Comparison of ENCODE assay signal across 1 cellular context in genomic region chr12:123532808-123533649, GRCh38.
TF ChIP-seq lines count a peak whose summit lies in the region.

No MANE protein-coding gene starts in this region.

TF ChIP-seq in HepG2, 621 proteins besides CTCF, POLR2A, EP300 and RAD21 (continued from another document and continues in another):
- TF ChIP-seq PREB (CRISPR knock-in tag; IDR thresholded peaks at IDR 0.05) (0 out of 2 replicates have a peak, but pooled peaks have one; percentile 60), ZNF362 (CRISPR knock-in tag; IDR thresholded peaks at IDR 0.05; ENCODE audit: borderline replicate concordance) (no peak; the same call in 1 of the 2 replicates), ZFP90 (CRISPR knock-in tag; IDR thresholded peaks at IDR 0.05; ENCODE audit: borderline replicate concordance) (peak; percentile 72), ZNF564 (CRISPR knock-in tag; IDR thresholded peaks at IDR 0.05) (peak; percentile 75), ZBTB3 (CRISPR knock-in tag; IDR thresholded peaks at IDR 0.05; ENCODE audit: borderline replicate concordance, low read depth) (no peak), ZNF879 (CRISPR knock-in tag; IDR thresholded peaks at IDR 0.05) (peak; percentile 55; the same call in 1 of the 2 replicates), GMEB1 (CRISPR knock-in tag; IDR thresholded peaks at IDR 0.05; ENCODE audit: borderline replicate concordance) (no peak; the same call in 1 of the 2 replicates), THAP11 (CRISPR knock-in tag; IDR thresholded peaks at IDR 0.05) (peak; percentile 50), NFRKB (IDR thresholded peaks at IDR 0.05) (no peak), BCL6 (CRISPR knock-in tag; IDR thresholded peaks at IDR 0.05) (peak; percentile 16; the same call in 1 of the 2 replicates), BHLHE40 (IDR thresholded peaks at IDR 0.05; ENCODE audit: low read length) (no peak), ZFP1 (CRISPR knock-in tag; IDR thresholded peaks at IDR 0.05) (no peak), ERF (CRISPR knock-in tag; IDR thresholded peaks at IDR 0.05) (peak; percentile 52; the same call in 1 of the 2 replicates), ZNF784 (CRISPR knock-in tag; IDR thresholded peaks at IDR 0.05; ENCODE audit: borderline replicate concordance) (peak; percentile 78), ZNF382 (CRISPR knock-in tag; IDR thresholded peaks at IDR 0.05; ENCODE audit: borderline replicate concordance) (no peak), KDM4B (CRISPR knock-in tag; IDR thresholded peaks at IDR 0.05) (no peak), MTA3 (CRISPR knock-in tag; IDR thresholded peaks at IDR 0.05) (no peak), ZNF431 (CRISPR knock-in tag; IDR thresholded peaks at IDR 0.05; ENCODE audit: borderline replicate concordance, low read depth) (peak; percentile 78; the same call in 1 of the 2 replicates), ZNF839 (CRISPR knock-in tag; IDR thresholded peaks at IDR 0.05; ENCODE audit: borderline replicate concordance) (peak; percentile 58; the same call in 1 of the 2 replicates), ZBTB7B (CRISPR knock-in tag; IDR thresholded peaks at IDR 0.05) (0 out of 2 replicates have a peak, but pooled peaks have one; percentile 30), SOX13 (IDR thresholded peaks at IDR 0.05) (no peak; the same call in 1 of the 2 replicates), SOX13 (CRISPR knock-in tag; conservative IDR thresholded peaks at IDR 0.05 in 1 of 2, IDR thresholded peaks at IDR 0.05 in 1 of 2) (no peak), ZNF367 (CRISPR knock-in tag; IDR thresholded peaks at IDR 0.05; ENCODE audit: borderline replicate concordance) (no peak), GPN1 (CRISPR knock-in tag; IDR thresholded peaks at IDR 0.05; ENCODE audit: borderline replicate concordance) (no peak), NFAT5 (CRISPR knock-in tag; IDR thresholded peaks at IDR 0.05) (peak; percentile 83), EEA1 (CRISPR knock-in tag; IDR thresholded peaks at IDR 0.05; ENCODE audit: borderline replicate concordance) (0 out of 2 replicates have a peak, but pooled peaks have one; percentile 57), WIZ (CRISPR knock-in tag; IDR thresholded peaks at IDR 0.05) (peak; percentile 63; the same call in 1 of the 2 replicates), MYPOP (CRISPR knock-in tag; IDR thresholded peaks at IDR 0.05) (no peak), ZNF577 (CRISPR knock-in tag; IDR thresholded peaks at IDR 0.05; ENCODE audit: borderline replicate concordance, low read depth) (no peak), SP2 (CRISPR knock-in tag; IDR thresholded peaks at IDR 0.05) (peak; percentile 47; the same call in 1 of the 2 replicates), RBM39 (IDR thresholded peaks at IDR 0.05; ENCODE audit: low read depth, low read length, poor library complexity, severe bottlenecking) (peak; percentile 39), DBP (CRISPR knock-in tag; IDR thresholded peaks at IDR 0.05; ENCODE audit: not compliant biosample characterization) (no peak), ATF4 (CRISPR knock-in tag; IDR thresholded peaks at IDR 0.05) (no peak), PBX2 (CRISPR knock-in tag; IDR thresholded peaks at IDR 0.05) (no peak), ZNF234 (CRISPR knock-in tag; conservative IDR thresholded peaks at IDR 0.05) (peak; percentile 92), ZNF30 (CRISPR knock-in tag; IDR thresholded peaks at IDR 0.05) (peak; percentile 59; the same call in 1 of the 2 replicates)
- TF ChIP-seq, protein P1, sequence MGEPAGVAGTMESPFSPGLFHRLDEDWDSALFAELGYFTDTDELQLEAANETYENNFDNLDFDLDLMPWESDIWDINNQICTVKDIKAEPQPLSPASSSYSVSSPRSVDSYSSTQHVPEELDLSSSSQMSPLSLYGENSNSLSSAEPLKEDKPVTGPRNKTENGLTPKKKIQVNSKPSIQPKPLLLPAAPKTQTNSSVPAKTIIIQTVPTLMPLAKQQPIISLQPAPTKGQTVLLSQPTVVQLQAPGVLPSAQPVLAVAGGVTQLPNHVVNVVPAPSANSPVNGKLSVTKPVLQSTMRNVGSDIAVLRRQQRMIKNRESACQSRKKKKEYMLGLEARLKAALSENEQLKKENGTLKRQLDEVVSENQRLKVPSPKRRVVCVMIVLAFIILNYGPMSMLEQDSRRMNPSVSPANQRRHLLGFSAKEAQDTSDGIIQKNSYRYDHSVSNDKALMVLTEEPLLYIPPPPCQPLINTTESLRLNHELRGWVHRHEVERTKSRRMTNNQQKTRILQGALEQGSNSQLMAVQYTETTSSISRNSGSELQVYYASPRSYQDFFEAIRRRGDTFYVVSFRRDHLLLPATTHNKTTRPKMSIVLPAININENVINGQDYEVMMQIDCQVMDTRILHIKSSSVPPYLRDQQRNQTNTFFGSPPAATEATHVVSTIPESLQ (CRISPR knock-in tag; conservative IDR thresholded peaks at IDR 0.05), result no peak
- TF ChIP-seq, protein P2, sequence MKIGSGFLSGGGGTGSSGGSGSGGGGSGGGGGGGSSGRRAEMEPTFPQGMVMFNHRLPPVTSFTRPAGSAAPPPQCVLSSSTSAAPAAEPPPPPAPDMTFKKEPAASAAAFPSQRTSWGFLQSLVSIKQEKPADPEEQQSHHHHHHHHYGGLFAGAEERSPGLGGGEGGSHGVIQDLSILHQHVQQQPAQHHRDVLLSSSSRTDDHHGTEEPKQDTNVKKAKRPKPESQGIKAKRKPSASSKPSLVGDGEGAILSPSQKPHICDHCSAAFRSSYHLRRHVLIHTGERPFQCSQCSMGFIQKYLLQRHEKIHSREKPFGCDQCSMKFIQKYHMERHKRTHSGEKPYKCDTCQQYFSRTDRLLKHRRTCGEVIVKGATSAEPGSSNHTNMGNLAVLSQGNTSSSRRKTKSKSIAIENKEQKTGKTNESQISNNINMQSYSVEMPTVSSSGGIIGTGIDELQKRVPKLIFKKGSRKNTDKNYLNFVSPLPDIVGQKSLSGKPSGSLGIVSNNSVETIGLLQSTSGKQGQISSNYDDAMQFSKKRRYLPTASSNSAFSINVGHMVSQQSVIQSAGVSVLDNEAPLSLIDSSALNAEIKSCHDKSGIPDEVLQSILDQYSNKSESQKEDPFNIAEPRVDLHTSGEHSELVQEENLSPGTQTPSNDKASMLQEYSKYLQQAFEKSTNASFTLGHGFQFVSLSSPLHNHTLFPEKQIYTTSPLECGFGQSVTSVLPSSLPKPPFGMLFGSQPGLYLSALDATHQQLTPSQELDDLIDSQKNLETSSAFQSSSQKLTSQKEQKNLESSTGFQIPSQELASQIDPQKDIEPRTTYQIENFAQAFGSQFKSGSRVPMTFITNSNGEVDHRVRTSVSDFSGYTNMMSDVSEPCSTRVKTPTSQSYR (CRISPR knock-in tag; IDR thresholded peaks at IDR 0.05; ENCODE audit: borderline replicate concordance), result no peak; the same call in 1 of the 2 replicates
- TF ChIP-seq, protein P3, sequence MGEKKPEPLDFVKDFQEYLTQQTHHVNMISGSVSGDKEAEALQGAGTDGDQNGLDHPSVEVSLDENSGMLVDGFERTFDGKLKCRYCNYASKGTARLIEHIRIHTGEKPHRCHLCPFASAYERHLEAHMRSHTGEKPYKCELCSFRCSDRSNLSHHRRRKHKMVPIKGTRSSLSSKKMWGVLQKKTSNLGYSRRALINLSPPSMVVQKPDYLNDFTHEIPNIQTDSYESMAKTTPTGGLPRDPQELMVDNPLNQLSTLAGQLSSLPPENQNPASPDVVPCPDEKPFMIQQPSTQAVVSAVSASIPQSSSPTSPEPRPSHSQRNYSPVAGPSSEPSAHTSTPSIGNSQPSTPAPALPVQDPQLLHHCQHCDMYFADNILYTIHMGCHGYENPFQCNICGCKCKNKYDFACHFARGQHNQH (CRISPR knock-in tag; IDR thresholded peaks at IDR 0.05), result no peak
